In the genomic region with DNA sequence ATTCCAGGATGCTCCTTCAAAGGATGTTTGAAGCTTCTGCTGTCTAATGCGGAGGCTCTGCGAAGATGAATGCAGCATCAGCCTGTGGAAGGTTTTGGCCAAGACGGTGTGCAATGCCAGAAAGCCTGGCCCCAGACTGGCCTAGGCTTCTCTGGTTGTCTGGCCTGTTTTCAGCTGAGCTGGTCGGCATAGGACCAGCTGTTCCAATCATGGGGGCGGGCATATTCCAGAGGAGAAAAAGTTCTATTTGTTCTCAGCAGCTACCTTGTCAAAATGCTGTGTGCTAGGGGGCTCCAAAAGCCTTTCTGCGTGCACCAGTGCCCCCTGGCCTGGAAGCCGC, we compare ENCODE assay signal across 1 cellular context.
TF ChIP-seq lines count a peak whose summit lies in the region.

No MANE protein-coding gene starts in this region.

TF ChIP-seq in GM23338, 12 proteins besides CTCF, POLR2A, EP300 and RAD21 (continued from another document):
- TF ChIP-seq EZH2 (IDR thresholded peaks at IDR 0.05; ENCODE audit: low read depth, unreplicated experiment): no peak
